Comparison of ENCODE assay signal across 8 cellular contexts in genomic region chr16:57810197-57811024, GRCh38. TPM values are rescaled to one million over a fixed set of nuclear protein-coding genes. Genes with fewer than 3 reads are reported as not detected.
DNase-seq lines count a peak whose midpoint lies in the region; ATAC-seq lines count a peak whose summit lies in the region.

No MANE protein-coding gene starts in this region.

- H3K9me3 ChIP-seq in CD4-positive, CD25-positive, alpha-beta regulatory T cell (ENCODE audit: control insufficient read depth in 2 of 2, low read length in 2 of 2), result no peaks in the 10 kb centered on the region
- H3K9me3 ChIP-seq in right cardiac atrium (ENCODE audit: control insufficient read depth, low read length), result no peaks in the 10 kb centered on the region

- no peak overlapping the region for H3K4me3 ChIP-seq in CD4-positive, CD25-positive, alpha-beta regulatory T cell (ENCODE audit: low read depth, low read length)
- no peak overlapping the region for H3K4me3 ChIP-seq in right cardiac atrium (ENCODE audit: low read length)

- H3K27ac Mint-ChIP-seq in CD4-positive, CD25-positive, alpha-beta regulatory T cell, result no peak overlapping the region

- ATAC-seq in CD4-positive, CD25-positive, alpha-beta regulatory T cell (ENCODE audit: low read depth in 2 of 2), result peak; percentile 87 to 90
- ATAC-seq in HG03342 (IDR thresholded peaks at IDR 0.05; ENCODE audit: unreplicated experiment), result peak; percentile 95
- ATAC-seq in right cardiac atrium, result peak; percentile 82

- peaks cover 34% of the 10 kb centered on the region for H3K27me3 Mint-ChIP-seq in CD4-positive, CD25-positive, alpha-beta regulatory T cell

- H3K27ac ChIP-seq in CD4-positive, CD25-positive, alpha-beta regulatory T cell (ENCODE audit: insufficient read depth, low read length, poor library complexity, severe bottlenecking), result no peak overlapping the region
- H3K27ac ChIP-seq in right cardiac atrium (ENCODE audit: low read length), result peak overlapping the region; percentile 39

- H3K36me3 Mint-ChIP-seq in CD4-positive, CD25-positive, alpha-beta regulatory T cell, result no peaks in the 10 kb centered on the region

- H3K4me1 ChIP-seq in CD4-positive, CD25-positive, alpha-beta regulatory T cell (ENCODE audit: control insufficient read depth, insufficient read depth, low read length, poor library complexity, severe bottlenecking), result peaks cover 23% of the 10 kb centered on the region
- peaks cover 4% of the 10 kb centered on the region for H3K4me1 ChIP-seq in right cardiac atrium (ENCODE audit: control insufficient read depth, insufficient read depth, low read length)

- no peaks in the 10 kb centered on the region for H3K36me3 ChIP-seq in CD4-positive, CD25-positive, alpha-beta regulatory T cell (ENCODE audit: control insufficient read depth, insufficient read depth, low read length)

- H3K9me3 Mint-ChIP-seq in CD4-positive, CD25-positive, alpha-beta regulatory T cell, result no peaks in the 10 kb centered on the region

- H3K27me3 ChIP-seq in CD4-positive, CD25-positive, alpha-beta regulatory T cell (ENCODE audit: control insufficient read depth, insufficient read depth, low read length), result peaks cover 9% of the 10 kb centered on the region
- H3K27me3 ChIP-seq in right cardiac atrium (ENCODE audit: control insufficient read depth, insufficient read depth), result no peaks in the 10 kb centered on the region

- H3K4me3 Mint-ChIP-seq in CD4-positive, CD25-positive, alpha-beta regulatory T cell, result no peak overlapping the region

- H3K4me1 Mint-ChIP-seq in CD4-positive, CD25-positive, alpha-beta regulatory T cell, result peaks cover 5 to 23% (median 15%) of the 10 kb centered on the region in 4 donors

- intact Hi-C loops in right cardiac atrium (cut with DNase I), result no loop called here

- 38% methylated on average over 14 of the region's 14 CpGs for WGBS in right cardiac atrium

- DNase-seq in CD4-positive, CD25-positive, alpha-beta regulatory T cell, result peak; percentile 27 to 81 (median 36)
- peak; percentile 93 for DNase-seq in GM19238 (ENCODE audit: insufficient read length, low spot score)
- DNase-seq in RPMI7951 (ENCODE audit: low read depth), result peak; percentile 92
- DNase-seq in activated effector memory CD4-positive, alpha-beta T cell treated with anti-CD3 and anti-CD28 coated beads, Interleukin-2, amount 50 U/mL, for 16 hours, result peak; percentile 92
- DNase-seq in right cardiac atrium, result peak; percentile 74 to 89 (median 87)
- DNase-seq in stimulated activated CD4-positive, alpha-beta T cell treated with anti-CD3 and anti-CD28 coated beads, Interleukin-12 subunit alpha, Interleukin-12 subunit beta, amount 100 ng/mL, for 24 hours (ENCODE audit: low read depth in 2 of 2), result peak; percentile 47 to 51
- no peak for DNase-seq in superior temporal gyrus (ENCODE audit: extremely low spot score)

RNA-seq across cellular contexts. Expression of gene KIFC3, which starts 8.1 kb away (rescaled TPM):
- 1.2 TPM for total RNA-seq in CD4-positive, CD25-positive, alpha-beta regulatory T cell
- polyA plus RNA-seq in CD4-positive, CD25-positive, alpha-beta regulatory T cell, result not detected
- 49.3 and 58.5 TPM in 2 replicates for total RNA-seq in RPMI7951 (2014; rRNA removed; shearing (Covaris generic))
- 10 to 100 TPM; 45.8 to 67.5 (median 50.0) TPM for total RNA-seq in right cardiac atrium
- 39.9 TPM for polyA plus RNA-seq in right cardiac atrium

Comparison
In these comparisons a context has a peak if more than half of its experiments do, and no peak if none do; other contexts are left out.
1. RNA of gene KIFC3, which starts 8.1 kb away (total RNA-seq): 45.8 to 67.5 TPM in right cardiac atrium and 49.3 to 58.5 TPM in RPMI7951; 1.2 TPM in CD4-positive, CD25-positive, alpha-beta regulatory T cell (single experiment); every median in the first group is over 10 times any median in the second.
2. Peak in every context shown above with its lines, with median percentiles within 50 percentile points of each other: ATAC-seq.